Comparison of ENCODE assay signal across 27 cellular contexts in genomic region chr7:53340220-53340619, GRCh38.
DNase-seq lines count a peak whose midpoint lies in the region; ATAC-seq, FAIRE-seq and TF ChIP-seq lines count a peak whose summit lies in the region.
"Had no signal": no experiment of that assay in that cellular context is flagged by ENCODE, and none has a peak within 500 bp of the region (broad histone marks: within the 10 kb centered on the region; RNA-seq: fewer than 3 reads in every experiment).

No MANE protein-coding gene starts in this region.

- POLR2A ChIA-PET in A549 (lab: Yijun Ruan, JAX) = no interaction called here

- H3K79me2 ChIP-seq in GM23338 (replicated peaks; ENCODE audit: insufficient read depth) (no peaks in the 10 kb centered on the region), mesendoderm (ENCODE audit: control insufficient read depth, insufficient read depth, low read length) (no peaks in the 10 kb centered on the region)

- H2BK15ac ChIP-seq in mesendoderm (replicated peaks; ENCODE audit: low read depth) = no peak overlapping the region

- 0 out of 2 replicates have a peak, but pooled peaks cover 4% of the 10 kb centered on the region for H3K9me2 ChIP-seq in GM23338 (ENCODE audit: insufficient read depth)

- H3K18ac ChIP-seq in mesendoderm (ENCODE audit: low read length) = no peak overlapping the region

- no peaks in the 10 kb centered on the region for H3K4me1 Mint-ChIP-seq in GM23338
- H3K4me1 Mint-ChIP-seq: CD14-positive monocyte, T-cell had no signal

- DNase-seq in A549 (ENCODE audit: low read depth in 1 of 2, low spot score in 1 of 2) = no peak
- peak; percentile 4 for DNase-seq in GM23338 (ENCODE audit: low spot score)
- DNase-seq in RCC 7860 (ENCODE audit: low spot score) = no peak
- peak; percentile 47 for DNase-seq in mesendoderm
- no peak for DNase-seq in NCI-H1417 treated with DMSO at 0.1 percent for 48 hours (lab: John Stamatoyannopoulos, UW)
- DNase-seq: ACHN, BE2C, Calu3, GDM1, H7, MM.1S, NCI-H1048, NCI-H1436, NCI-H187, NCI-H2081 treated with DMSO at 0.1 percent for 48 hours, NCI-H2171, NCI-H226, NCI-H510A treated with DMSO at 0.1 percent for 48 hours, PC-3, Right ventricle myocardium superior, T-cell had no signal

- no peak overlapping the region for H2BK5ac ChIP-seq in mesendoderm (ENCODE audit: low read length)

- no peaks in the 10 kb centered on the region for H3K27me3 ChIP-seq in GM23338 (ENCODE audit: insufficient read depth)
- no peaks in the 10 kb centered on the region for H3K27me3 ChIP-seq in mesendoderm (ENCODE audit: insufficient read depth, low read length, poor library complexity)
- H3K27me3 ChIP-seq: BE2C, SJSA1 had no signal

- ATAC-seq in A549 (no peak), GM23338 (no peak), GM21423 (IDR thresholded peaks at IDR 0.05; ENCODE audit: unreplicated experiment) (no peak), GM18520 (IDR thresholded peaks at IDR 0.05; ENCODE audit: unreplicated experiment) (no peak)
- ATAC-seq: PC-3, T-cell had no signal

- no peaks in the 10 kb centered on the region for H3F3A ChIP-seq in GM23338 (replicated peaks; ENCODE audit: low read depth)

- no peak for TF ChIP-seq EP300 in A549 (IDR thresholded peaks at IDR 0.05)

- H3K23ac ChIP-seq in mesendoderm (ENCODE audit: low read length) = no peak overlapping the region

- H3K27me3 Mint-ChIP-seq in GM23338 (ENCODE audit: insufficient read depth, low read depth, poor library complexity) = no peaks in the 10 kb centered on the region
- H3K27me3 Mint-ChIP-seq: T-cell had no signal

- CTCF ChIA-PET in A549 (lab: Yijun Ruan, JAX) = no interaction called here

- H3K9me3 Mint-ChIP-seq in GM23338 = peaks cover 81% of the 10 kb centered on the region

- H2AK5ac ChIP-seq in mesendoderm (ENCODE audit: low read length) = no peak overlapping the region

- no peak overlapping the region for H4K8ac ChIP-seq in mesendoderm (ENCODE audit: low read depth, low read length)

- FAIRE-seq in A549 (lab: Jason Lieb, UNC) (no peak), RCC 7860 (lab: Jason Lieb, UNC) (peak; percentile 61)
- FAIRE-seq: GM12891, GM19239 had no signal

- WGBS in A549 (ENCODE audit: missing lambda C conversion rate) = 14% methylated on average over 1 of the region's 1 CpG
- 100% methylated on average over 1 of the region's 1 CpG for WGBS in mesendoderm (ENCODE audit: extremely low coverage, insufficient coverage, low lambda C conversion rate)

- H3K4me1 ChIP-seq in A549 (no peaks in the 10 kb centered on the region), GM23338 (ENCODE audit: insufficient read depth) (no peaks in the 10 kb centered on the region), mesendoderm (ENCODE audit: control insufficient read depth, low read depth, low read length) (no peaks in the 10 kb centered on the region)
- H3K4me1 ChIP-seq: BE2C, SJSA1 had no signal

- TF ChIP-seq CTCF in A549 (IDR thresholded peaks at IDR 0.05) (no peak), GM23338 (conservative IDR thresholded peaks at IDR 0.05; ENCODE audit: low read depth in 2 of 2) (no peak)

- no peaks in the 10 kb centered on the region for H4K20me1 ChIP-seq in GM23338 (replicated peaks; ENCODE audit: insufficient read depth)

- H3K4me3 Mint-ChIP-seq in GM23338 = no peak overlapping the region
- H3K4me3 Mint-ChIP-seq: CD14-positive monocyte, T-cell had no signal

- no peak overlapping the region for H2AFZ ChIP-seq in GM23338

- H3K27ac ChIP-seq in A549 (no peak overlapping the region), GM23338 (ENCODE audit: low read depth) (no peak overlapping the region), mesendoderm (ENCODE audit: low read depth, low read length) (no peak overlapping the region)
- H3K27ac ChIP-seq: SJSA1 had no signal

- no peak overlapping the region for H3K4ac ChIP-seq in mesendoderm (ENCODE audit: low read depth, low read length)

- no peak overlapping the region for H4K5ac ChIP-seq in mesendoderm (ENCODE audit: low read length)

- no peak overlapping the region for H3K4me2 ChIP-seq in A549
- no peak overlapping the region for H3K4me2 ChIP-seq in GM23338
- H3K4me2 ChIP-seq in mesendoderm (ENCODE audit: low read length) = no peak overlapping the region

- H3K27ac Mint-ChIP-seq in GM23338 = no peak overlapping the region
- H3K27ac Mint-ChIP-seq: CD14-positive monocyte, T-cell had no signal

- peaks cover 64% of the 10 kb centered on the region for H3K36me3 Mint-ChIP-seq in GM23338 (ENCODE audit: low read depth)
- H3K36me3 Mint-ChIP-seq: CD14-positive monocyte, T-cell had no signal

- no peak for TF ChIP-seq POLR2A in A549 (IDR thresholded peaks at IDR 0.05; ENCODE audit: low read length)

- H3K4me3 ChIP-seq in A549 = no peak overlapping the region
- H3K4me3 ChIP-seq in GM23338 = no peak overlapping the region
- H3K4me3 ChIP-seq in mesendoderm (ENCODE audit: low read length) = no peak overlapping the region
- H3K4me3 ChIP-seq: SJSA1 had no signal

- H3K36me3 ChIP-seq in GM23338 (ENCODE audit: insufficient read depth) (peaks cover 34% of the 10 kb centered on the region), mesendoderm (ENCODE audit: control insufficient read depth, insufficient read depth, low read length) (no peaks in the 10 kb centered on the region)
- H3K36me3 ChIP-seq: BE2C, SJSA1 had no signal

- no peak overlapping the region for H3K9ac ChIP-seq in mesendoderm (ENCODE audit: low read length)

- H3K79me1 ChIP-seq in mesendoderm (ENCODE audit: low read length) = no peaks in the 10 kb centered on the region

- no peak for TF ChIP-seq RAD21 in A549 (conservative IDR thresholded peaks at IDR 0.05 in 1 of 2, IDR thresholded peaks at IDR 0.05 in 1 of 2)

- H3K56ac ChIP-seq in mesendoderm (ENCODE audit: low read length) = no peak overlapping the region

- H2BK120ac ChIP-seq in mesendoderm (ENCODE audit: low read depth, low read length) = no peak overlapping the region

- H3K9me3 ChIP-seq in A549 = 0 out of 3 replicates have a peak, but pooled peaks cover 2% of the 10 kb centered on the region
- H3K9me3 ChIP-seq: BE2C, SJSA1 had no signal

TF ChIP-seq in A549, 52 proteins besides CTCF, POLR2A, EP300 and RAD21:
- no peak for TF ChIP-seq HOXB5 (CRISPR knock-in tag; IDR thresholded peaks at IDR 0.05)
- TF ChIP-seq ZFP36 (IDR thresholded peaks at IDR 0.05; ENCODE audit: borderline replicate concordance, partially characterized antibody) = peak; percentile 74

TF ChIP-seq in GM23338, 12 proteins besides CTCF, POLR2A, EP300 and RAD21:
- TF ChIP-seq POLR2AphosphoS5 (IDR thresholded peaks at IDR 0.05; ENCODE audit: low read depth) = no peak

Comparison
In these comparisons a context has a peak if more than half of its experiments do, and no peak if none do; other contexts are left out.
1. DNase-seq: peak in GM23338 (single experiment) and mesendoderm (single experiment); none in A549 (0 of 2), RCC 7860 (single experiment) and NCI-H1417 treated with DMSO at 0.1 percent for 48 hours (single experiment).